Comparison of ENCODE assay signal across 8 cellular contexts in genomic region chr9:111598730-111599091, GRCh38. TPM values are rescaled to one million over a fixed set of nuclear protein-coding genes. Genes with fewer than 3 reads are reported as not detected.
DNase-seq lines count a peak whose midpoint lies in the region; ATAC-seq, FAIRE-seq and TF ChIP-seq lines count a peak whose summit lies in the region.

No MANE protein-coding gene starts in this region.

- DNase-seq in Right ventricle myocardium inferior (ENCODE audit: missing footprints), result no peak
- DNase-seq in cardiac septum (ENCODE audit: low spot score), result no peak
- no peak for DNase-seq in central memory CD8-positive, alpha-beta T cell (ENCODE audit: low spot score in 2 of 2)
- peak; percentile 56 for DNase-seq in HepG2 (ENCODE audit: low spot score)
- no peak for DNase-seq in activated CD4-positive, CD25-positive, alpha-beta regulatory T cell treated with anti-CD3 and anti-CD28 coated beads, Interleukin-2, amount 50 U/mL, for 72 hours
- no peak for DNase-seq in NCI-H2227 treated with DMSO at 0.1 percent for 48 hours (lab: John Stamatoyannopoulos, UW)

- WGBS in HepG2 (ENCODE audit: low lambda C conversion rate), result 3% methylated on average over 16 of the region's 16 CpGs

- H3F3A ChIP-seq in OCI-LY1 (ENCODE audit: insufficient read depth, low read length), result no peaks in the 10 kb centered on the region

- H3K36me3 ChIP-seq in OCI-LY1 (ENCODE audit: insufficient read depth, low read length), result no peaks in the 10 kb centered on the region
- H3K36me3 ChIP-seq in HepG2 (replicated peaks in 1 of 2; ENCODE audit: control insufficient read depth in 1 of 2, insufficient read depth in 2 of 2, low read length in 2 of 2), result no peaks in the 10 kb centered on the region
- H3K36me3 ChIP-seq in subcutaneous abdominal adipose tissue (ENCODE audit: control insufficient read depth in 5 of 5, insufficient read depth in 5 of 5, low read length in 5 of 5), result peaks cover 14 to 26% (median 18%) of the 10 kb centered on the region in 5 donors

- TF ChIP-seq RAD21 in HepG2 (CRISPR knock-in tag; IDR thresholded peaks at IDR 0.05), result no peak

- peaks cover 58% of the 10 kb centered on the region for H3K27me3 Mint-ChIP-seq in central memory CD8-positive, alpha-beta T cell

- FAIRE-seq in HepG2 (lab: Jason Lieb, UNC), result peak; percentile 80

- H2AFZ ChIP-seq in OCI-LY1 (ENCODE audit: low read length) (no peak overlapping the region), HepG2 (ENCODE audit: low read length) (peak overlapping the region; percentile 76)

- ATAC-seq in Right ventricle myocardium inferior, result peak; percentile 62
- ATAC-seq in central memory CD8-positive, alpha-beta T cell (replicated peaks; ENCODE audit: extremely low read depth, poor library complexity, severe bottlenecking), result no peak
- ATAC-seq in HepG2, result peak; percentile 69

- in situ Hi-C loops in HepG2 (cut with HindIII; ENCODE audit: extremely low pct_ligation_motif_present, low pct_unique_long_range_greater_than_20kb), result no loop called here

- H3K4me3 ChIP-seq in OCI-LY1 (ENCODE audit: low read depth, low read length, poor library complexity, severe bottlenecking), result peak overlapping the region; percentile 52
- peak overlapping the region; percentile 62 to 87 (median 77) for H3K4me3 ChIP-seq in HepG2 (replicated peaks in 1 of 3; ENCODE audit: insufficient read depth in 1 of 3, low read depth in 2 of 3, low read length in 3 of 3)
- peak overlapping the region; percentile 83 to 89 (median 87) for H3K4me3 ChIP-seq in subcutaneous abdominal adipose tissue (ENCODE audit: low read depth in 1 of 5, low read length in 5 of 5)

- intact Hi-C loops in Right ventricle myocardium inferior (cut with DNase I) (loop anchor here (2.0 to 10.0 kb wide), 2 partner anchors 32 to 96 kb away; partner anchors contain the start of gene DNAJC25), cardiac septum (cut with DNase I) (loop anchor here (2.0 to 5.0 kb wide), 2 partner anchors 32 to 474 kb away; partner anchors contain the start of gene DNAJC25), HepG2 (cut with micrococcal nuclease; ENCODE audit: unreplicated experiment) (loop anchor here (1.0 to 2.0 kb wide), 4 partner anchors 14 to 93 kb away; partner anchors contain the start of gene ZNF483)

- H3K36me3 Mint-ChIP-seq in central memory CD8-positive, alpha-beta T cell (ENCODE audit: insufficient read depth), result peaks cover 1% of the 10 kb centered on the region

- peaks cover 20% of the 10 kb centered on the region for H3K4me1 Mint-ChIP-seq in central memory CD8-positive, alpha-beta T cell

- no peak for TF ChIP-seq POLR2A in HepG2 (IDR thresholded peaks at IDR 0.05; ENCODE audit: insufficient read depth in 1 of 2, low read depth in 2 of 2, low read length in 2 of 2)

- H3K9me3 ChIP-seq in OCI-LY1 (ENCODE audit: low read length), result no peaks in the 10 kb centered on the region
- H3K9me3 ChIP-seq in HepG2 (ENCODE audit: low read length), result no peaks in the 10 kb centered on the region
- H3K9me3 ChIP-seq in subcutaneous abdominal adipose tissue (ENCODE audit: control insufficient read depth in 5 of 5, low read length in 5 of 5), result no peaks in the 10 kb centered on the region

- TF ChIP-seq CTCF in OCI-LY1 (IDR thresholded peaks at IDR 0.05; ENCODE audit: low read length) (no peak), HepG2 (CRISPR knock-in tag; IDR thresholded peaks at IDR 0.05) (no peak)

- CTCF ChIA-PET in HepG2 (lab: Yijun Ruan, JAX; ENCODE audit: low intra/inter-chr PET ratio, low total read pairs), result interaction anchor here (2.4 to 2.5 kb wide), 2 partner anchors 23 to 93 kb away, joined by 19 to 27 read pairs; no protein-coding TSS in a partner anchor

- peak overlapping the region; percentile 70 for H3K4me2 ChIP-seq in OCI-LY1 (ENCODE audit: low read length)
- H3K4me2 ChIP-seq in HepG2 (ENCODE audit: low read depth, low read length), result peak overlapping the region; percentile 92

- POLR2A ChIA-PET in HepG2 (lab: Yijun Ruan, JAX), result interaction anchor here (0.8 to 2.1 kb wide), 10 partner anchors 15 to 94 kb away, joined by 3 to 18 read pairs (median 6); partner anchors contain the start of gene DNAJC25

- H4K20me1 ChIP-seq in OCI-LY1 (ENCODE audit: insufficient read depth, low read length) (no peaks in the 10 kb centered on the region), HepG2 (ENCODE audit: insufficient read depth, low read length) (no peaks in the 10 kb centered on the region)

- H3K79me2 ChIP-seq in OCI-LY1 (ENCODE audit: insufficient read depth, low read length) (no peaks in the 10 kb centered on the region), HepG2 (ENCODE audit: insufficient read depth, low read length) (no peaks in the 10 kb centered on the region)

- H3K4me1 ChIP-seq in OCI-LY1 (ENCODE audit: insufficient read depth, low read length, severe bottlenecking) (peaks cover 18% of the 10 kb centered on the region), HepG2 (ENCODE audit: insufficient read depth, low read length) (peaks cover 46% of the 10 kb centered on the region), subcutaneous abdominal adipose tissue (ENCODE audit: control insufficient read depth in 5 of 5, insufficient read depth in 5 of 5, low read length in 5 of 5) (peaks cover 0 to 24% (median 14%) of the 10 kb centered on the region in 5 donors)

- H3K27ac ChIP-seq in OCI-LY1 (ENCODE audit: low read depth, low read length, poor library complexity, severe bottlenecking) (no peak overlapping the region), HepG2 (ENCODE audit: extremely low read length, insufficient read depth, low read length) (peak overlapping the region; percentile 76), subcutaneous abdominal adipose tissue (ENCODE audit: low read depth, low read length) (peak overlapping the region; percentile 95)

- H3K9me3 Mint-ChIP-seq in central memory CD8-positive, alpha-beta T cell, result no peaks in the 10 kb centered on the region

- BruUV-seq in HepG2 (replicated peaks; lab: Mats Ljungman, UMichigan), result no TSS peak

- H3K9me2 ChIP-seq in OCI-LY1 (ENCODE audit: low read depth, low read length), result no peaks in the 10 kb centered on the region

- H3K9ac ChIP-seq in OCI-LY1 (ENCODE audit: low read length) (no peak overlapping the region), HepG2 (ENCODE audit: insufficient read depth, low read depth, low read length) (peak overlapping the region; percentile 55; the same call in 1 of the 2 replicates), subcutaneous abdominal adipose tissue (ENCODE audit: low read length in 5 of 5) (peak overlapping the region; percentile 66 to 88 (median 76))

- H3K27me3 ChIP-seq in OCI-LY1 (ENCODE audit: insufficient read depth, low read length), result 0 out of 2 replicates have a peak, but pooled peaks cover 8% of the 10 kb centered on the region
- no peaks in the 10 kb centered on the region for H3K27me3 ChIP-seq in HepG2 (ENCODE audit: control insufficient read depth in 1 of 2, insufficient read depth in 2 of 2, low read length in 2 of 2)
- no peaks in the 10 kb centered on the region for H3K27me3 ChIP-seq in subcutaneous abdominal adipose tissue (ENCODE audit: control insufficient read depth in 5 of 5, insufficient read depth in 4 of 5, low read length in 5 of 5)

- no peak for TF ChIP-seq EP300 in HepG2 (IDR thresholded peaks at IDR 0.05; ENCODE audit: low read depth in 2 of 2, low read length in 2 of 2)
- TF ChIP-seq EP300 in HepG2 (CRISPR knock-in tag; IDR thresholded peaks at IDR 0.05; ENCODE audit: borderline replicate concordance), result no peak

- H3K4me3 Mint-ChIP-seq in central memory CD8-positive, alpha-beta T cell, result peak overlapping the region; percentile 81

- no peak overlapping the region for H3K27ac Mint-ChIP-seq in central memory CD8-positive, alpha-beta T cell (ENCODE audit: low read depth)

RNA-seq across cellular contexts. Expression of gene PTGR1, which starts 0.7 kb away (rescaled TPM):
- total RNA-seq in Right ventricle myocardium inferior (44.9 TPM), cardiac septum (42.0 TPM), HepG2 (2016; rRNA removed; fragmentation: Illumina TruSeq; extraction: Trizol) (15.8 and 22.5 TPM in 2 replicates)
- total RNA-seq in HepG2 (2016; cell fraction: cytosol; rRNA removed; fragmentation: Illumina TruSeq; extraction: Trizol; ENCODE audit: low read depth), result 9.9 TPM in 2 replicates
- 15.5 and 22.6 TPM in 2 replicates for total RNA-seq in HepG2 (2016; cell fraction: insoluble cytoplasmic fraction; rRNA removed; fragmentation: Illumina TruSeq; extraction: Trizol)
- total RNA-seq in HepG2 (2016; cell fraction: membrane; rRNA removed; fragmentation: Illumina TruSeq; extraction: Trizol), result 6.7 and 8.4 TPM in 2 replicates
- total RNA-seq in HepG2 (2016; cell fraction: nucleus; rRNA removed; fragmentation: Illumina TruSeq; extraction: Trizol), result 4.8 and 6.2 TPM in 2 replicates
- 5.0 and 6.0 TPM in 2 replicates for polyA plus RNA-seq in HepG2 (2011; rRNA removed)
- polyA plus RNA-seq in HepG2 (2011; cell fraction: cytosol; rRNA removed), result 5.4 and 6.0 TPM in 2 replicates
- 2.1 and 2.9 TPM in 2 replicates for polyA plus RNA-seq in HepG2 (2011; cell fraction: nucleus; rRNA removed)
- 10.6 and 11.6 TPM in 2 replicates for polyA plus RNA-seq in HepG2 (2012)
- 5.1 and 5.3 TPM in 2 replicates for polyA plus RNA-seq in HepG2 (2016; cell fraction: cytosol; fragmentation: Illumina TruSeq; extraction: Trizol; ENCODE audit: low read depth)
- polyA plus RNA-seq in HepG2 (2016; cell fraction: insoluble cytoplasmic fraction; fragmentation: Illumina TruSeq; extraction: Trizol; ENCODE audit: low read depth), result 21.3 and 24.8 TPM in 2 replicates
- 4.1 and 4.5 TPM in 2 replicates for polyA plus RNA-seq in HepG2 (2016; cell fraction: membrane; fragmentation: Illumina TruSeq; extraction: Trizol; ENCODE audit: low read depth)
- polyA plus RNA-seq in HepG2 (2016; cell fraction: nucleus; fragmentation: Illumina TruSeq; extraction: Trizol; ENCODE audit: insufficient read depth, low read depth), result 10.1 and 12.6 TPM in 2 replicates
- polyA minus RNA-seq in HepG2 (2011; rRNA and poly(A)+ RNA removed; ENCODE audit: low replicate concordance), result 2.8 and 54.6 TPM in 2 replicates
- 3.1 and 4.8 TPM in 2 replicates for polyA minus RNA-seq in HepG2 (2011; cell fraction: cytosol; rRNA and poly(A)+ RNA removed)
- 5.5 TPM in 2 replicates for polyA minus RNA-seq in HepG2 (2011; cell fraction: nucleus; rRNA and poly(A)+ RNA removed)

RNA-seq across cellular contexts. Expression of gene DNAJC25, which starts 32.4 kb away (rescaled TPM):
- total RNA-seq in Right ventricle myocardium inferior (5.4 TPM), cardiac septum (5.0 TPM), HepG2 (2016; rRNA removed; fragmentation: Illumina TruSeq; extraction: Trizol) (6.3 and 10.2 TPM in 2 replicates)
- 2.4 and 2.5 TPM in 2 replicates for total RNA-seq in HepG2 (2016; cell fraction: cytosol; rRNA removed; fragmentation: Illumina TruSeq; extraction: Trizol; ENCODE audit: low read depth)
- total RNA-seq in HepG2 (2016; cell fraction: insoluble cytoplasmic fraction; rRNA removed; fragmentation: Illumina TruSeq; extraction: Trizol), result 6.5 and 9.4 TPM in 2 replicates
- total RNA-seq in HepG2 (2016; cell fraction: membrane; rRNA removed; fragmentation: Illumina TruSeq; extraction: Trizol), result 5.6 and 6.1 TPM in 2 replicates
- 11.2 and 12.3 TPM in 2 replicates for total RNA-seq in HepG2 (2016; cell fraction: nucleus; rRNA removed; fragmentation: Illumina TruSeq; extraction: Trizol)
- polyA plus RNA-seq in HepG2 (2011; rRNA removed), result 4.5 and 5.7 TPM in 2 replicates
- 3.0 and 3.2 TPM in 2 replicates for polyA plus RNA-seq in HepG2 (2011; cell fraction: cytosol; rRNA removed)
- 3.5 and 3.7 TPM in 2 replicates for polyA plus RNA-seq in HepG2 (2011; cell fraction: nucleus; rRNA removed)
- 4.8 and 8.4 TPM in 2 replicates for polyA plus RNA-seq in HepG2 (2012)
- polyA plus RNA-seq in HepG2 (2016; cell fraction: cytosol; fragmentation: Illumina TruSeq; extraction: Trizol; ENCODE audit: low read depth), result 2.4 and 2.8 TPM in 2 replicates
- polyA plus RNA-seq in HepG2 (2016; cell fraction: insoluble cytoplasmic fraction; fragmentation: Illumina TruSeq; extraction: Trizol; ENCODE audit: low read depth), result 7.8 TPM in 2 replicates
- polyA plus RNA-seq in HepG2 (2016; cell fraction: membrane; fragmentation: Illumina TruSeq; extraction: Trizol; ENCODE audit: low read depth), result 5.4 and 6.1 TPM in 2 replicates
- 25.6 and 26.2 TPM in 2 replicates for polyA plus RNA-seq in HepG2 (2016; cell fraction: nucleus; fragmentation: Illumina TruSeq; extraction: Trizol; ENCODE audit: insufficient read depth, low read depth)
- polyA minus RNA-seq in HepG2 (2011; rRNA and poly(A)+ RNA removed; ENCODE audit: low replicate concordance), result 1.5 and 1.8 TPM in 2 replicates
- 0.79 and 1.7 TPM in 2 replicates for polyA minus RNA-seq in HepG2 (2011; cell fraction: cytosol; rRNA and poly(A)+ RNA removed)
- polyA minus RNA-seq in HepG2 (2011; cell fraction: nucleus; rRNA and poly(A)+ RNA removed), result 5.7 and 6.7 TPM in 2 replicates
